Comparison of ENCODE assay signal across 17 cellular contexts in the genomic region with DNA sequence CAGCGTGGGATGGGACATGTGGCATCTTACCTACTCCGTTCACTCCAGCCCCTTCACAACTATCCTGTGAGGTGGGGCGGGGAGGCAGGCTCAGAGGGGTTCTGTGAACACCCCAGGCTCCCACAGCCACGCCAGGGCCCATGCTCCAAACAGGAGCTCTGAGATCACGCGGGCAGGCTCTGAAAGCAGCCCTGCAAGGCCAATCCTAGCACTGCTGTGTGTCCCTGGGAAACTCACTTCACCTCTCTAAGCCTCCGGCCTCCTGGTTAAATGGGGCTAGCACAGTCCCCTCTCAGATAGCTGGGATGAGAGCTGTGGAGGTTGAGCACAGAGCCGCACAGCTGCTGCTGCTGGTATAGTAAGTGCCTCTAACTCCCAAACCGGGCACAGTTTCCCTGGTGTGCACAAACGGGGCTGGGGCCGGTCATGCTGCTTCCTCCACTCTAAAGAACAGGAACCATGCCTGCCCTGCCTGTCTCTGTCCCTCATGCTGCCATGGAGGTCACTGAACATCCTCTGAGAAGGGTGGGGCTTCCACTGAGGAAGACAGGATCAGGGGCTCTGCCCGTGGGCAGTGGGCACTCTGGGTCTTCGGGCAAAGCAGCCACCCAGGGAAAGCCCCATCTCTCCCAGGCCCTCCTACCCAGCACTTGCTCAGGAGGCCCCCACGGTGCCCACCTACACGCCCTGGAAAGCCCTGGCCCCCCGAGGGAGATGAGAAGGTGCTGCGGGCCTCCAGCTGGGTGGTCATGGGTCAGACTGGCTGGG. TPM values are rescaled to one million over a fixed set of nuclear protein-coding genes. Genes with fewer than 3 reads are reported as not detected.
DNase-seq lines count a peak whose midpoint lies in the region; ATAC-seq, FAIRE-seq and TF ChIP-seq lines count a peak whose summit lies in the region.
"Had no signal": no experiment of that assay in that cellular context is flagged by ENCODE, and none has a peak within 500 bp of the region (broad histone marks: within the 10 kb centered on the region; RNA-seq: fewer than 3 reads in every experiment).

No MANE protein-coding gene starts in this region.

- H3K4me3 Mint-ChIP-seq in MCF 10A (ENCODE audit: unreplicated experiment), result no peak overlapping the region
- H3K4me3 Mint-ChIP-seq: HFFc6, IgD-negative memory B cell had no signal

- H3K4me3 ChIP-seq in breast epithelium, result no peak overlapping the region
- no peak overlapping the region for H3K4me3 ChIP-seq in NB4 (ENCODE audit: low read depth, low read length)
- no peak overlapping the region for H3K4me3 ChIP-seq in H1 (ENCODE audit: extremely low read depth in 1 of 4, insufficient read depth in 2 of 4, low read depth in 3 of 4, low read length in 4 of 4)
- H3K4me3 ChIP-seq in osteoblast (ENCODE audit: insufficient read depth, low read length), result no peak overlapping the region
- H3K4me3 ChIP-seq in ovary, result no peak overlapping the region
- H3K4me3 ChIP-seq: HAP-1 had no signal

- H2BK120ac ChIP-seq in H1 (replicated peaks; ENCODE audit: low read depth, low read length), result no peak overlapping the region

- no peak overlapping the region for H2BK20ac ChIP-seq in H1 (ENCODE audit: low read length)

- peaks cover 7% of the 10 kb centered on the region for H3K9me3 Mint-ChIP-seq in MCF 10A (ENCODE audit: unreplicated experiment)
- H3K9me3 Mint-ChIP-seq: GM23338, HFFc6, IgD-negative memory B cell had no signal

- no peak for ATAC-seq in GM19463 (IDR thresholded peaks at IDR 0.05; ENCODE audit: unreplicated experiment)

- peaks cover 9% of the 10 kb centered on the region for H3K36me3 Mint-ChIP-seq in MCF 10A (ENCODE audit: insufficient read depth, unreplicated experiment)
- H3K36me3 Mint-ChIP-seq: CD8-positive, alpha-beta memory T cell; IgD-negative memory B cell had no signal

- no peaks in the 10 kb centered on the region for H3K79me1 ChIP-seq in H1 (ENCODE audit: low read depth, low read length)

- H3K79me2 ChIP-seq in H1 (ENCODE audit: control insufficient read depth in 1 of 2, insufficient read depth in 2 of 2, low read length in 2 of 2) (no peaks in the 10 kb centered on the region), osteoblast (ENCODE audit: insufficient read depth, low read length) (no peaks in the 10 kb centered on the region)

- no peak for DNase-seq in MCF 10A (ENCODE audit: unreplicated experiment)
- no peak for DNase-seq in breast epithelium (ENCODE audit: low spot score in 2 of 2)
- DNase-seq in NB4 (ENCODE audit: low read depth), result peak; percentile 28
- DNase-seq in H1 (ENCODE audit: low read depth in 1 of 2, low spot score in 2 of 2), result no peak
- peak; percentile 81 for DNase-seq in osteoblast (ENCODE audit: insufficient read length, low spot score, missing footprints)
- no peak for DNase-seq in ovary
- DNase-seq in GM10266 (ENCODE audit: extremely low spot score), result no peak
- DNase-seq: CD8-positive, alpha-beta memory T cell; GF-D8; HFFc6 had no signal

- intact Hi-C loops in MCF 10A (cut with micrococcal nuclease) (no loop called here), breast epithelium (cut with DNase I; ENCODE audit: low total_unique reads) (no loop called here), ovary (cut with DNase I) (no loop called here)

- no peak overlapping the region for H2AK5ac ChIP-seq in H1 (ENCODE audit: low read depth, low read length)

- H2BK5ac ChIP-seq in H1 (ENCODE audit: low read depth, low read length), result peak overlapping the region; percentile 56; the same call in 1 of the 2 replicates

- H3K27ac ChIP-seq in breast epithelium (no peak overlapping the region), H1 (ENCODE audit: low read depth, low read length) (no peak overlapping the region), osteoblast (ENCODE audit: low read depth, low read length) (no peak overlapping the region), ovary (no peak overlapping the region)
- H3K27ac ChIP-seq: 22Rv1, HL-60 had no signal

- H2BK12ac ChIP-seq in H1 (ENCODE audit: low read depth, low read length), result no peak overlapping the region

- POLR2A ChIA-PET in MCF 10A (lab: Yijun Ruan, JAX), result interaction anchor here (1.1 kb wide), 1 partner anchor 16 kb away, joined by 3 read pairs; no protein-coding TSS in a partner anchor
- POLR2A ChIA-PET in H1 (lab: Charles Lee; ENCODE audit: partially characterized antibody), result interaction anchor here (0.6 to 1.7 kb wide), 3 partner anchors 9 to 17 kb away, joined by 3 to 10 read pairs (median 3); no protein-coding TSS in a partner anchor

- no peaks in the 10 kb centered on the region for H4K20me1 ChIP-seq in H1 (replicated peaks in 1 of 2; ENCODE audit: control insufficient read depth in 1 of 2, insufficient read depth in 2 of 2, low read length in 2 of 2)
- H4K20me1 ChIP-seq in osteoblast (ENCODE audit: insufficient read depth, low read length), result no peaks in the 10 kb centered on the region

- H3K4me1 ChIP-seq in breast epithelium (peaks cover 0 to 9% of the 10 kb centered on the region in 2 donors), H1 (replicated peaks in 1 of 4; ENCODE audit: control insufficient read depth in 3 of 4, insufficient read depth in 4 of 4, low read length in 3 of 4) (peaks cover 0 to 22% (median 11%) of the 10 kb centered on the region in 4 experiments; a peak in 6 of 7 replicates), osteoblast (ENCODE audit: insufficient read depth, low read length) (peaks cover 13% of the 10 kb centered on the region), ovary (ENCODE audit: insufficient read depth) (peaks cover 3% of the 10 kb centered on the region)

- no peak overlapping the region for H2AFZ ChIP-seq in H1 (ENCODE audit: low read length)
- H2AFZ ChIP-seq in osteoblast (ENCODE audit: low read length), result no peak overlapping the region

- TF ChIP-seq RAD21 in H1 (IDR thresholded peaks at IDR 0.05 in 1 of 2, conservative IDR thresholded peaks at IDR 0.05 in 1 of 2; ENCODE audit: low read depth in 2 of 2, low read length in 2 of 2), result no peak

- TF ChIP-seq EP300 in H1 (IDR thresholded peaks at IDR 0.05; ENCODE audit: borderline replicate concordance in 1 of 2, low read depth in 2 of 2, low read length in 2 of 2) (no peak), ovary (IDR thresholded peaks at IDR 0.05) (no peak)

- no peak overlapping the region for H4K8ac ChIP-seq in H1 (ENCODE audit: extremely low read depth, insufficient read depth, low read length)

- H3K23me2 ChIP-seq in H1 (ENCODE audit: low read depth, low read length), result peaks cover 8% of the 10 kb centered on the region

- no peak overlapping the region for H3K14ac ChIP-seq in H1 (ENCODE audit: insufficient read length)

- TF ChIP-seq POLR2A in breast epithelium (IDR thresholded peaks at IDR 0.05) (no peak), NB4 (IDR thresholded peaks at IDR 0.05; ENCODE audit: extremely low read depth, insufficient read length) (no peak), H1 (IDR thresholded peaks at IDR 0.05; ENCODE audit: control extremely low read depth in 1 of 2, low read depth in 2 of 2, low read length in 2 of 2) (no peak), ovary (IDR thresholded peaks at IDR 0.05) (no peak)

- H3K4me1 Mint-ChIP-seq in MCF 10A (ENCODE audit: insufficient read depth, unreplicated experiment), result peaks cover 13% of the 10 kb centered on the region

- no TSS peak for BruUV-seq in MCF 10A (replicated peaks; lab: Mats Ljungman, UMichigan)

- no peak overlapping the region for H3K56ac ChIP-seq in H1 (replicated peaks; ENCODE audit: insufficient read length, low read depth, low read length)

- no peak overlapping the region for H4K5ac ChIP-seq in H1 (ENCODE audit: insufficient read length, low read depth, low read length)

- H3K9ac ChIP-seq in H1 (replicated peaks in 1 of 4; ENCODE audit: extremely low read depth in 1 of 4, low read depth in 3 of 4, low read length in 3 of 4), result no peak overlapping the region

- no peak overlapping the region for H3K18ac ChIP-seq in H1 (ENCODE audit: extremely low read depth, low read length)

- no peak for FAIRE-seq in H1 (lab: Jason Lieb, UNC)
- FAIRE-seq: GM18507 had no signal

- 87% methylated on average over 17 of the region's 17 CpGs; no CpG with 5 or more reads in 1 of the 2 experiments for WGBS in H1 (ENCODE audit: extremely low coverage in 1 of 2, insufficient coverage in 1 of 2, insufficient read length in 1 of 2, insufficient replicate concordance in 2 of 2, low coverage in 1 of 2, low lambda C conversion rate in 2 of 2, missing lambda C conversion rate in 1 of 2), 2 experiments
- 90 to 92% (median 91%) methylated on average over 17 of the region's 17 CpGs for WGBS in ovary, 3 donors

- H2BK15ac ChIP-seq in H1 (ENCODE audit: low read length), result no peak overlapping the region

- no peak for TF ChIP-seq CTCF in MCF 10A (IDR thresholded peaks at IDR 0.05; ENCODE audit: unreplicated experiment)
- no peak for TF ChIP-seq CTCF in breast epithelium (IDR thresholded peaks at IDR 0.05)
- TF ChIP-seq CTCF in NB4 (IDR thresholded peaks at IDR 0.05; ENCODE audit: low read depth, low read length), result no peak
- TF ChIP-seq CTCF in H1 (IDR thresholded peaks at IDR 0.05; ENCODE audit: control extremely low read depth in 1 of 3, insufficient read depth in 1 of 3, low read depth in 1 of 3, low read length in 3 of 3), result no peak
- no peak for TF ChIP-seq CTCF in osteoblast (IDR thresholded peaks at IDR 0.05; ENCODE audit: extremely low read depth, low read depth, low read length)
- no peak for TF ChIP-seq CTCF in ovary (IDR thresholded peaks at IDR 0.05)
- TF ChIP-seq CTCF in GM10266 (IDR thresholded peaks at IDR 0.05; ENCODE audit: control insufficient read depth, insufficient read depth, low read depth, missing control alignments), result no peak

- H3K9me3 ChIP-seq in breast epithelium (peaks cover 9 to 11% of the 10 kb centered on the region in 2 donors), H1 (ENCODE audit: insufficient read depth in 2 of 2, low read depth in 1 of 2, low read length in 1 of 2) (no peaks in the 10 kb centered on the region), osteoblast (ENCODE audit: low read depth, low read length) (no peaks in the 10 kb centered on the region), ovary (no peaks in the 10 kb centered on the region)
- H3K9me3 ChIP-seq: HAP-1 had no signal

- no peaks in the 10 kb centered on the region for H3K27me3 Mint-ChIP-seq in MCF 10A (ENCODE audit: insufficient read depth, unreplicated experiment)

- H3K4me2 ChIP-seq in H1 (ENCODE audit: insufficient read depth in 1 of 2, low read depth in 2 of 2, low read length in 2 of 2) (no peak overlapping the region), osteoblast (ENCODE audit: insufficient read depth, low read length) (no peak overlapping the region)

- H3K36me3 ChIP-seq in breast epithelium (no peaks in the 10 kb centered on the region), H1 (ENCODE audit: control insufficient read depth in 2 of 4, insufficient read depth in 4 of 4, low read length in 3 of 4) (no peaks in the 10 kb centered on the region), osteoblast (ENCODE audit: insufficient read depth, low read length) (no peaks in the 10 kb centered on the region), ovary (no peaks in the 10 kb centered on the region)
- H3K36me3 ChIP-seq: HAP-1 had no signal

- no peak overlapping the region for H3K4ac ChIP-seq in H1 (replicated peaks; ENCODE audit: insufficient read length, low read depth, low read length)

- no peak overlapping the region for H3K23ac ChIP-seq in H1 (ENCODE audit: insufficient read length)

- H3K27me3 ChIP-seq in breast epithelium (peaks cover 0 to 28% of the 10 kb centered on the region in 2 donors), H1 (replicated peaks in 1 of 4; ENCODE audit: control insufficient read depth in 3 of 4, extremely low read depth in 1 of 4, insufficient read depth in 3 of 4, low read length in 3 of 4) (peaks cover 1 to 27% (median 20%) of the 10 kb centered on the region in 4 experiments; a peak in 6 of 7 replicates), osteoblast (ENCODE audit: insufficient read depth, low read length) (peaks cover 8% of the 10 kb centered on the region), ovary (no peaks in the 10 kb centered on the region)

- no peak overlapping the region for H4K91ac ChIP-seq in H1 (replicated peaks; ENCODE audit: insufficient read length, low read length)

- peak overlapping the region; percentile 63 for H3K27ac Mint-ChIP-seq in MCF 10A (ENCODE audit: low read depth, unreplicated experiment)
- H3K27ac Mint-ChIP-seq: CD8-positive, alpha-beta memory T cell; GM23338; HFFc6; IgD-negative memory B cell had no signal

- CTCF ChIA-PET in MCF 10A (lab: Yijun Ruan, JAX) (interaction anchor here (0.6 to 1.2 kb wide), 3 partner anchors 9 to 239 kb away, joined by 3 read pairs; no protein-coding TSS in a partner anchor), H1 (lab: Charles Lee; ENCODE audit: partially characterized antibody) (interaction anchor here (0.8 to 2.6 kb wide), 5 partner anchors 10 to 72 kb away, joined by 3 to 12 read pairs (median 3); no protein-coding TSS in a partner anchor)

RNA-seq across cellular contexts. Expression of a gene that starts 13.0 kb away (rescaled TPM):
- total RNA-seq in MCF 10A (2022) (204 and 299 TPM in 2 replicates), breast epithelium (100 to 1,000 TPM; 167 to 514 (median 190) TPM), osteoblast (134 and 195 TPM in 2 replicates), ovary (100 to 1,000 TPM in 3 of 7 donors, 10 to 100 TPM in 4; 63.4 to 238 (median 77.4) TPM)
- 108 and 116 TPM in 2 replicates for total RNA-seq in H1 (2021; fragmentation: NEBNext Ultra II Directional; extraction: Animal tissue kit (Norgen Biotek cat#: 25700))
- polyA plus RNA-seq in H1 (2011; rRNA removed) (296 and 298 TPM in 2 replicates), ovary (100 to 1,000 TPM in 1 of 2 donors, 10 to 100 TPM in 1; 87.0 to 141 TPM)
- 326 TPM for polyA plus RNA-seq in H1 (2011; cell fraction: cytosol; rRNA removed)
- polyA plus RNA-seq in H1 (2011; cell fraction: nucleus; rRNA removed), result 280 TPM
- polyA plus RNA-seq in H1 (2012, experiment 1 of 2), result 240 to 283 TPM (median 268 TPM) in 4 replicates
- polyA plus RNA-seq in H1 (2012, experiment 2 of 2), result 287 TPM
- polyA plus RNA-seq in H1 (2013, experiment 1 of 2), result 64.1 TPM
- 63.0 TPM for polyA plus RNA-seq in H1 (2013, experiment 2 of 2)
- 172 and 229 TPM in 2 replicates for polyA minus RNA-seq in H1 (2011; rRNA and poly(A)+ RNA removed)
- polyA minus RNA-seq in H1 (2011; cell fraction: cytosol; rRNA and poly(A)+ RNA removed), result 85.1 TPM
- polyA minus RNA-seq in H1 (2011; cell fraction: nucleus; rRNA and poly(A)+ RNA removed), result 55.6 TPM
- polyA plus RNA-seq: CD8-positive, alpha-beta memory T cell; IgD-negative memory B cell had no signal

Comparison
In these comparisons a context has a peak if more than half of its experiments do, and no peak if none do; other contexts are left out.
1. DNase-seq: peak in NB4 (single experiment) and osteoblast (single experiment); none in MCF 10A (single experiment), breast epithelium (0 of 2), H1 (0 of 2), ovary (0 of 5) and GM10266 (single experiment).